In genomic region chr13:21530656-21531055, GRCh38 we compare ENCODE assay signal across 1 cellular context.
TF ChIP-seq lines count a peak whose summit lies in the region.

No MANE protein-coding gene starts in this region.

TF ChIP-seq in HepG2, 621 proteins besides CTCF, POLR2A, EP300 and RAD21 (continued from another document):
- no peak for TF ChIP-seq AHDC1 (CRISPR knock-in tag; IDR thresholded peaks at IDR 0.05; ENCODE audit: borderline replicate concordance)
